In genomic region chr6:31730631-31731086, GRCh38 we compare ENCODE assay signal across 9 cellular contexts. TPM values are rescaled to one million over a fixed set of nuclear protein-coding genes. Genes with fewer than 3 reads are reported as not detected.
DNase-seq lines count a peak whose midpoint lies in the region; ATAC-seq and TF ChIP-seq lines count a peak whose summit lies in the region.
"Had no signal": no experiment of that assay in that cellular context is flagged by ENCODE, and none has a peak within 500 bp of the region (broad histone marks: within the 10 kb centered on the region; RNA-seq: fewer than 3 reads in every experiment).

No MANE protein-coding gene starts in this region.

- intact Hi-C loops in dorsolateral prefrontal cortex (cut with DNase I): loop anchor here in 1 of 2 donors (5.0 to 10.0 kb wide), 2 partner anchors 134 to 167 kb away; partner anchors contain the start of genes EHMT2 and NEU1

- H3K27ac Mint-ChIP-seq in nephron progenitor cell: peak overlapping the region; percentile 92

- H3K4me1 ChIP-seq in foreskin keratinocyte: peaks cover 7% of the 10 kb centered on the region

- ATAC-seq in foreskin keratinocyte: no peak
- no peak for ATAC-seq in GM18502 (IDR thresholded peaks at IDR 0.05; ENCODE audit: poor library complexity, unreplicated experiment)

- H3K27ac ChIP-seq in dorsolateral prefrontal cortex (peak overlapping the region in 49 of 59 donors; percentile 27 to 96 (median 84)), foreskin keratinocyte (no peak overlapping the region)

- peak overlapping the region; percentile 97 for H3K4me3 Mint-ChIP-seq in nephron progenitor cell

- H3K27me3 Mint-ChIP-seq in nephron progenitor cell (ENCODE audit: low read depth, poor library complexity): no peaks in the 10 kb centered on the region

- H3K9me3 Mint-ChIP-seq in nephron progenitor cell: no peaks in the 10 kb centered on the region

- TF ChIP-seq CTCF in AG10803 (conservative IDR thresholded peaks at IDR 0.05; ENCODE audit: low read length) (no peak), dorsolateral prefrontal cortex (IDR thresholded peaks at IDR 0.05 in 54 of 56, conservative IDR thresholded peaks at IDR 0.05 in 2 of 56; ENCODE audit: low read depth in 1 of 56, partially characterized antibody in 56 of 56) (no peak), nephron progenitor cell (IDR thresholded peaks at IDR 0.05) (no peak), foreskin keratinocyte (conservative IDR thresholded peaks at IDR 0.05) (no peak)

- peaks cover 0 to 15% (median 0%) of the 10 kb centered on the region in 45 donors for H3K27me3 ChIP-seq in dorsolateral prefrontal cortex
- no peaks in the 10 kb centered on the region for H3K27me3 ChIP-seq in foreskin keratinocyte

- no peak for DNase-seq in AG10803 (ENCODE audit: low read depth)
- peak; percentile 35 for DNase-seq in M059J (ENCODE audit: low read depth)
- DNase-seq in dorsolateral prefrontal cortex: no peak
- DNase-seq in nephron progenitor cell: no peak
- no peak for DNase-seq in stimulated activated naive CD4-positive, alpha-beta T cell treated with Interleukin-2 at 50 U/mL for 16 hours (lab: John Stamatoyannopoulos, UW)
- no peak for DNase-seq in foreskin keratinocyte
- DNase-seq in NCI-H146 (lab: John Stamatoyannopoulos, UW): no peak
- DNase-seq: SHP77 treated with DMSO at 0.1 percent for 48 hours had no signal

- H3K4me3 ChIP-seq in AG10803 (ENCODE audit: low read length) (peak overlapping the region; percentile 92), dorsolateral prefrontal cortex (peak overlapping the region in 52 of 59 donors; percentile 56 to 93 (median 76))

- H3K36me3 Mint-ChIP-seq in nephron progenitor cell (ENCODE audit: low read depth): peaks cover 62% of the 10 kb centered on the region

- H3K4me1 Mint-ChIP-seq in nephron progenitor cell: peaks cover 72% of the 10 kb centered on the region

RNA-seq across cellular contexts. Expression of gene DDAH2, which starts 1.6 kb away (rescaled TPM):
- total RNA-seq in M059J (2014; rRNA removed; shearing (Covaris generic)): 75.1 and 90.7 TPM in 2 replicates
- total RNA-seq in dorsolateral prefrontal cortex (10 to 100 TPM; 14.5 to 68.4 (median 29.2) TPM), foreskin keratinocyte (10.1 and 10.7 TPM in 2 replicates)
- 13.6 and 16.1 TPM in 2 replicates for polyA plus RNA-seq in foreskin keratinocyte

RNA-seq across cellular contexts. Expression of gene CLIC1, which starts 5.7 kb away (rescaled TPM):
- 1,686 and 1,715 TPM in 2 replicates for total RNA-seq in M059J (2014; rRNA removed; shearing (Covaris generic))
- total RNA-seq in dorsolateral prefrontal cortex (10 to 100 TPM in 119 of 120 experiments, 1 to 10 TPM in 1; 6.1 to 85.5 (median 25.3) TPM), foreskin keratinocyte (940 and 998 TPM in 2 replicates)
- 1,066 and 1,074 TPM in 2 replicates for polyA plus RNA-seq in foreskin keratinocyte

RNA-seq across cellular contexts. Expression of gene MPIG6B, which starts 7.5 kb away (rescaled TPM):
- total RNA-seq in M059J (2014; rRNA removed; shearing (Covaris generic)): not detected in 2 replicates
- total RNA-seq in dorsolateral prefrontal cortex (1 to 10 TPM in 1 of 120 experiments, under 1 TPM in 37, not detected in 82; 0.19 to 1.1 (median 0.37) TPM), foreskin keratinocyte (not detected in 2 replicates)
- polyA plus RNA-seq in foreskin keratinocyte: 0.07 TPM in 1 of 2 replicates, not detected in the other

RNA-seq across cellular contexts. Expression of gene LY6G6C, which starts 9.1 kb away (rescaled TPM):
- total RNA-seq in M059J (2014; rRNA removed; shearing (Covaris generic)): not detected in 2 replicates
- total RNA-seq in dorsolateral prefrontal cortex (1 to 10 TPM in 1 of 120 experiments, under 1 TPM in 10, not detected in 109; 0.42 to 1.3 (median 0.57) TPM), foreskin keratinocyte (0.54 TPM in 1 of 2 replicates, not detected in the other)
- polyA plus RNA-seq in foreskin keratinocyte: 0.28 and 0.44 TPM in 2 replicates

RNA-seq across cellular contexts. Expression of gene MSH5, which starts 9.1 kb away (rescaled TPM):
- total RNA-seq in M059J (2014; rRNA removed; shearing (Covaris generic)): 12.8 and 19.4 TPM in 2 replicates
- total RNA-seq in dorsolateral prefrontal cortex (10 to 100 TPM in 56 of 120 experiments, 1 to 10 TPM in 63, under 1 TPM in 1; 0.83 to 23.4 (median 9.7) TPM), foreskin keratinocyte (13.1 and 14.2 TPM in 2 replicates)
- polyA plus RNA-seq in foreskin keratinocyte: 6.8 and 9.2 TPM in 2 replicates

Comparison
In these comparisons a context has a peak if more than half of its experiments do, and no peak if none do; other contexts are left out.
1. RNA of gene CLIC1, which starts 5.7 kb away (total RNA-seq): 1,686 to 1,715 TPM in M059J and 940 to 998 TPM in foreskin keratinocyte; 6.1 to 85.5 TPM in dorsolateral prefrontal cortex; every median in the first group is over 10 times any median in the second.